Comparison of ENCODE assay signal across 1 cellular context in genomic region chr9:136603901-136604816, GRCh38.
TF ChIP-seq lines count a peak whose summit lies in the region.

No MANE protein-coding gene starts in this region.

TF ChIP-seq in K562, 482 proteins besides CTCF, POLR2A, EP300 and RAD21:
- no peak for TF ChIP-seq ZNF444 (CRISPR knock-in tag; IDR thresholded peaks at IDR 0.05)
- 0 out of 2 replicates have a peak, but pooled peaks have one; percentile 17 for TF ChIP-seq SMARCA5 (IDR thresholded peaks at IDR 0.05)
- TF ChIP-seq GTF3C2 (IDR thresholded peaks at IDR 0.05; ENCODE audit: borderline replicate concordance, extremely low read depth, insufficient read length), result peak; percentile 31
- no peak for TF ChIP-seq CREBBP (IDR thresholded peaks at IDR 0.05; ENCODE audit: low read depth, low read length)
- TF ChIP-seq OTX1 (CRISPR knock-in tag; IDR thresholded peaks at IDR 0.05), result no peak
- TF ChIP-seq ZNF436 (CRISPR knock-in tag; IDR thresholded peaks at IDR 0.05), result peak; percentile 74
- TF ChIP-seq ZFP36 (IDR thresholded peaks at IDR 0.05; ENCODE audit: low read depth, low read length, partially characterized antibody), result peak; percentile 98
- TF ChIP-seq KDM1A (IDR thresholded peaks at IDR 0.05), result peak in 1 of 2 experiments; percentile 34; a peak in 1 of 4 replicates
- peak; percentile 27; the same call in 1 of the 2 replicates for TF ChIP-seq ZBTB7A (IDR thresholded peaks at IDR 0.05; ENCODE audit: borderline replicate concordance, control insufficient read depth, low read depth, low read length)
